ENCODE assay signal across 1 cellular context in the genomic region with DNA sequence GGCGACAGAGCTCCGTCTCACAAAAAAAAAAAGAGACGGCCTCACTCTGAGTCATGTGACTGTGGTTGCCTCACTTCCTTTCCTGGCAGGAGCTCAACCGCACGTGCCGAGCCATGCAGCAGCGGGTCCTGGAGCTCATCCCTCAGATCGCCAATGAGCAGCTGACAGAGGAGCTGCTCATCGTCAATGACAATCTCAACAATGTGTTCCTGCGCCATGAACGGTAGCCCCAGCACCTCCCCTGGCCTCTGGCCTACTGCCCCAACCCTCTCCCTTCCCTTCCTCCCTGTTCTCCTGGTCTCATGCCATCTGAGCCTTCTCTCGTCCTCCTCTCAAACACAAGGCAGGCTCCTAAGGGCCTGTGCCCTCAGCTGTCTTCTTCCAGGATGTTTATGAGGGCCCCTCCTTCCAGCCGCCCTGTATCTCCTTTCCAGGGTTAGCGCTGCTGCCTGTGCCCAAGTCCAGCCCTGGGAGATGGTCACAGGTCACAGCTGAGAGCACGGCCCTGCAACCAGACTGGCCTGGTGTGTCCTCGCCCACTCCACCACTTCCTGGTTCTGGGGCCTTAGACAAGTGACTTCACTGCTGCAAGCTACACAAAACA.
TF ChIP-seq lines count a peak whose summit lies in the region.

No MANE protein-coding gene starts in this region.

TF ChIP-seq in HepG2, 621 proteins besides CTCF, POLR2A, EP300 and RAD21 (continued from another document):
- TF ChIP-seq, protein P1, sequence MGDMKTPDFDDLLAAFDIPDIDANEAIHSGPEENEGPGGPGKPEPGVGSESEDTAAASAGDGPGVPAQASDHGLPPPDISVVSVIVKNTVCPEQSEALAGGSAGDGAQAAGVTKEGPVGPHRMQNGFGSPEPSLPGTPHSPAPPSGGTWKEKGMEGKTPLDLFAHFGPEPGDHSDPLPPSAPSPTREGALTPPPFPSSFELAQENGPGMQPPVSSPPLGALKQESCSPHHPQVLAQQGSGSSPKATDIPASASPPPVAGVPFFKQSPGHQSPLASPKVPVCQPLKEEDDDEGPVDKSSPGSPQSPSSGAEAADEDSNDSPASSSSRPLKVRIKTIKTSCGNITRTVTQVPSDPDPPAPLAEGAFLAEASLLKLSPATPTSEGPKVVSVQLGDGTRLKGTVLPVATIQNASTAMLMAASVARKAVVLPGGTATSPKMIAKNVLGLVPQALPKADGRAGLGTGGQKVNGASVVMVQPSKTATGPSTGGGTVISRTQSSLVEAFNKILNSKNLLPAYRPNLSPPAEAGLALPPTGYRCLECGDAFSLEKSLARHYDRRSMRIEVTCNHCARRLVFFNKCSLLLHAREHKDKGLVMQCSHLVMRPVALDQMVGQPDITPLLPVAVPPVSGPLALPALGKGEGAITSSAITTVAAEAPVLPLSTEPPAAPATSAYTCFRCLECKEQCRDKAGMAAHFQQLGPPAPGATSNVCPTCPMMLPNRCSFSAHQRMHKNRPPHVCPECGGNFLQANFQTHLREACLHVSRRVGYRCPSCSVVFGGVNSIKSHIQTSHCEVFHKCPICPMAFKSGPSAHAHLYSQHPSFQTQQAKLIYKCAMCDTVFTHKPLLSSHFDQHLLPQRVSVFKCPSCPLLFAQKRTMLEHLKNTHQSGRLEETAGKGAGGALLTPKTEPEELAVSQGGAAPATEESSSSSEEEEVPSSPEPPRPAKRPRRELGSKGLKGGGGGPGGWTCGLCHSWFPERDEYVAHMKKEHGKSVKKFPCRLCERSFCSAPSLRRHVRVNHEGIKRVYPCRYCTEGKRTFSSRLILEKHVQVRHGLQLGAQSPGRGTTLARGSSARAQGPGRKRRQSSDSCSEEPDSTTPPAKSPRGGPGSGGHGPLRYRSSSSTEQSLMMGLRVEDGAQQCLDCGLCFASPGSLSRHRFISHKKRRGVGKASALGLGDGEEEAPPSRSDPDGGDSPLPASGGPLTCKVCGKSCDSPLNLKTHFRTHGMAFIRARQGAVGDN (CRISPR knock-in tag; IDR thresholded peaks at IDR 0.05) = peak; percentile 69
- TF ChIP-seq, protein P2, sequence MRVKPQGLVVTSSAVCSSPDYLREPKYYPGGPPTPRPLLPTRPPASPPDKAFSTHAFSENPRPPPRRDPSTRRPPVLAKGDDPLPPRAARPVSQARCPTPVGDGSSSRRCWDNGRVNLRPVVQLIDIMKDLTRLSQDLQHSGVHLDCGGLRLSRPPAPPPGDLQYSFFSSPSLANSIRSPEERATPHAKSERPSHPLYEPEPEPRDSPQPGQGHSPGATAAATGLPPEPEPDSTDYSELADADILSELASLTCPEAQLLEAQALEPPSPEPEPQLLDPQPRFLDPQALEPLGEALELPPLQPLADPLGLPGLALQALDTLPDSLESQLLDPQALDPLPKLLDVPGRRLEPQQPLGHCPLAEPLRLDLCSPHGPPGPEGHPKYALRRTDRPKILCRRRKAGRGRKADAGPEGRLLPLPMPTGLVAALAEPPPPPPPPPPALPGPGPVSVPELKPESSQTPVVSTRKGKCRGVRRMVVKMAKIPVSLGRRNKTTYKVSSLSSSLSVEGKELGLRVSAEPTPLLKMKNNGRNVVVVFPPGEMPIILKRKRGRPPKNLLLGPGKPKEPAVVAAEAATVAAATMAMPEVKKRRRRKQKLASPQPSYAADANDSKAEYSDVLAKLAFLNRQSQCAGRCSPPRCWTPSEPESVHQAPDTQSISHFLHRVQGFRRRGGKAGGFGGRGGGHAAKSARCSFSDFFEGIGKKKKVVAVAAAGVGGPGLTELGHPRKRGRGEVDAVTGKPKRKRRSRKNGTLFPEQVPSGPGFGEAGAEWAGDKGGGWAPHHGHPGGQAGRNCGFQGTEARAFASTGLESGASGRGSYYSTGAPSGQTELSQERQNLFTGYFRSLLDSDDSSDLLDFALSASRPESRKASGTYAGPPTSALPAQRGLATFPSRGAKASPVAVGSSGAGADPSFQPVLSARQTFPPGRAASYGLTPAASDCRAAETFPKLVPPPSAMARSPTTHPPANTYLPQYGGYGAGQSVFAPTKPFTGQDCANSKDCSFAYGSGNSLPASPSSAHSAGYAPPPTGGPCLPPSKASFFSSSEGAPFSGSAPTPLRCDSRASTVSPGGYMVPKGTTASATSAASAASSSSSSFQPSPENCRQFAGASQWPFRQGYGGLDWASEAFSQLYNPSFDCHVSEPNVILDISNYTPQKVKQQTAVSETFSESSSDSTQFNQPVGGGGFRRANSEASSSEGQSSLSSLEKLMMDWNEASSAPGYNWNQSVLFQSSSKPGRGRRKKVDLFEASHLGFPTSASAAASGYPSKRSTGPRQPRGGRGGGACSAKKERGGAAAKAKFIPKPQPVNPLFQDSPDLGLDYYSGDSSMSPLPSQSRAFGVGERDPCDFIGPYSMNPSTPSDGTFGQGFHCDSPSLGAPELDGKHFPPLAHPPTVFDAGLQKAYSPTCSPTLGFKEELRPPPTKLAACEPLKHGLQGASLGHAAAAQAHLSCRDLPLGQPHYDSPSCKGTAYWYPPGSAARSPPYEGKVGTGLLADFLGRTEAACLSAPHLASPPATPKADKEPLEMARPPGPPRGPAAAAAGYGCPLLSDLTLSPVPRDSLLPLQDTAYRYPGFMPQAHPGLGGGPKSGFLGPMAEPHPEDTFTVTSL (CRISPR knock-in tag; IDR thresholded peaks at IDR 0.05; ENCODE audit: borderline replicate concordance) = no peak
- TF ChIP-seq GABPB1 (CRISPR knock-in tag; IDR thresholded peaks at IDR 0.05) (peak; percentile 48; the same call in 1 of the 2 replicates), ZBTB38 (CRISPR knock-in tag; IDR thresholded peaks at IDR 0.05) (peak; percentile 100), SETDB1 (CRISPR knock-in tag; IDR thresholded peaks at IDR 0.05; ENCODE audit: borderline replicate concordance) (no peak), ZKSCAN1 (IDR thresholded peaks at IDR 0.05; ENCODE audit: low read length) (no peak), PLRG1 (conservative IDR thresholded peaks at IDR 0.05) (no peak), GATA4 (IDR thresholded peaks at IDR 0.05; ENCODE audit: borderline replicate concordance, low read depth) (no peak), BHLHE40 (IDR thresholded peaks at IDR 0.05; ENCODE audit: low read length) (peak; percentile 70; the same call in 1 of the 2 replicates), PRPF4 (IDR thresholded peaks at IDR 0.05; ENCODE audit: low read depth, low read length, poor library complexity, severe bottlenecking) (peak; percentile 42)
- TF ChIP-seq, protein P3, sequence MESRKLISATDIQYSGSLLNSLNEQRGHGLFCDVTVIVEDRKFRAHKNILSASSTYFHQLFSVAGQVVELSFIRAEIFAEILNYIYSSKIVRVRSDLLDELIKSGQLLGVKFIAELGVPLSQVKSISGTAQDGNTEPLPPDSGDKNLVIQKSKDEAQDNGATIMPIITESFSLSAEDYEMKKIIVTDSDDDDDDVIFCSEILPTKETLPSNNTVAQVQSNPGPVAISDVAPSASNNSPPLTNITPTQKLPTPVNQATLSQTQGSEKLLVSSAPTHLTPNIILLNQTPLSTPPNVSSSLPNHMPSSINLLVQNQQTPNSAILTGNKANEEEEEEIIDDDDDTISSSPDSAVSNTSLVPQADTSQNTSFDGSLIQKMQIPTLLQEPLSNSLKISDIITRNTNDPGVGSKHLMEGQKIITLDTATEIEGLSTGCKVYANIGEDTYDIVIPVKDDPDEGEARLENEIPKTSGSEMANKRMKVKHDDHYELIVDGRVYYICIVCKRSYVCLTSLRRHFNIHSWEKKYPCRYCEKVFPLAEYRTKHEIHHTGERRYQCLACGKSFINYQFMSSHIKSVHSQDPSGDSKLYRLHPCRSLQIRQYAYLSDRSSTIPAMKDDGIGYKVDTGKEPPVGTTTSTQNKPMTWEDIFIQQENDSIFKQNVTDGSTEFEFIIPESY (CRISPR knock-in tag; IDR thresholded peaks at IDR 0.05) = peak; percentile 85
- TF ChIP-seq, protein P4, sequence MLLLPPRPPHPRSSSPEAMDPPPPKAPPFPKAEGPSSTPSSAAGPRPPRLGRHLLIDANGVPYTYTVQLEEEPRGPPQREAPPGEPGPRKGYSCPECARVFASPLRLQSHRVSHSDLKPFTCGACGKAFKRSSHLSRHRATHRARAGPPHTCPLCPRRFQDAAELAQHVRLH (CRISPR knock-in tag; IDR thresholded peaks at IDR 0.05; ENCODE audit: borderline replicate concordance, low read depth) = no peak
TF ChIP-seq in HepG2: peak in this region for 6.
